Comparison of ENCODE assay signal across 8 cellular contexts in the genomic region with DNA sequence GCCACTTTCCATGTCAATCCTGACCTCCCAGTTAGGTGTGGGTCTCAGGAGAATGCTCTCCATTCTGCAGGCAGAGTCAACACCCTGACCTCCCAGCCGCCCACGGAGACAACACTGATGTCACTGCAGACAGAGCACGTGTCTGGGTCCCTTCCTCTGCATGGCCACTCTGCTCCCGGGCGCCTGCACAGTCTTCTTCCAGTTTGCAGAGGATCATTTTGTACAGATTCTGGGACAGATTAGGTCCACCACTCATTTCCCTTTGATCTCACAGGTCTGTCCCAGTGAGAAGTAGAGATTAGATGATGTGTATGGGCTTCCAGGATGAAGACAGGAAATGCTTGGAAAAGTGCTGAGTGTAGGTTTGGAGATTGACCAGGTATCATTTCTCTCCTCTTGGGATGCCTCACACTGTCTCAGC. TPM values are rescaled to one million over a fixed set of nuclear protein-coding genes. Genes with fewer than 3 reads are reported as not detected.
DNase-seq lines count a peak whose midpoint lies in the region; ATAC-seq and TF ChIP-seq lines count a peak whose summit lies in the region.

No MANE protein-coding gene starts in this region.

- H2AK5ac ChIP-seq in neuronal stem cell (ENCODE audit: low read depth, low read length), result no peak overlapping the region

- no peaks in the 10 kb centered on the region for H3K27me3 ChIP-seq in BE2C
- H3K27me3 ChIP-seq in PC-3 (ENCODE audit: low read length), result no peaks in the 10 kb centered on the region
- H3K27me3 ChIP-seq in neuronal stem cell (ENCODE audit: control insufficient read depth in 3 of 3, insufficient read depth in 3 of 3, low read depth in 1 of 3, low read length in 3 of 3), result no peaks in the 10 kb centered on the region

- WGBS in neuronal stem cell (ENCODE audit: extremely low coverage in 2 of 2, insufficient read length in 2 of 2, insufficient replicate concordance in 1 of 2), 2 donors, result no CpG with 5 or more reads among the region's 5 CpGs

- H2BK120ac ChIP-seq in neuronal stem cell (ENCODE audit: low read depth, low read length), result no peak overlapping the region

- no peak overlapping the region for H3K4ac ChIP-seq in neuronal stem cell (ENCODE audit: low read length)

- H3K23ac ChIP-seq in neuronal stem cell (ENCODE audit: low read depth, low read length, poor library complexity), result no peak overlapping the region

- CTCF ChIA-PET in PC-3 (lab: Charles Lee), result no interaction called here

- H3K9me2 ChIP-seq in PC-3 (replicated peaks; ENCODE audit: low read length), result no peaks in the 10 kb centered on the region

- no peak overlapping the region for H4K91ac ChIP-seq in neuronal stem cell (ENCODE audit: low read depth, low read length, poor library complexity)

- H2BK5ac ChIP-seq in neuronal stem cell (ENCODE audit: low read length), result no peak overlapping the region

- H3K18ac ChIP-seq in neuronal stem cell (ENCODE audit: low read length), result no peak overlapping the region

- H2AFZ ChIP-seq in PC-3 (ENCODE audit: low read length), result no peak overlapping the region; the same call in 1 of the 2 replicates
- H2AFZ ChIP-seq in neuronal stem cell (ENCODE audit: low read length), result peak overlapping the region; percentile 24

- no peaks in the 10 kb centered on the region for H4K20me1 ChIP-seq in PC-3 (ENCODE audit: low read length)

- no peak overlapping the region for H3K14ac ChIP-seq in neuronal stem cell (ENCODE audit: low read length)

- no peak overlapping the region for H3K27ac ChIP-seq in PC-3 (ENCODE audit: low read length)
- no peak overlapping the region for H3K27ac ChIP-seq in neuronal stem cell (replicated peaks; ENCODE audit: low read length)

- H3K4me2 ChIP-seq in PC-3 (ENCODE audit: low read length) (no peak overlapping the region; the same call in 1 of the 2 replicates), neuronal stem cell (ENCODE audit: insufficient read depth, low read length, poor library complexity, severe bottlenecking) (no peak overlapping the region)

- H3K4me1 ChIP-seq in BE2C (peaks cover 16% of the 10 kb centered on the region), PC-3 (ENCODE audit: insufficient read depth, low read length) (no peaks in the 10 kb centered on the region; the same call in 1 of the 2 replicates), neuronal stem cell (ENCODE audit: control insufficient read depth in 2 of 2, insufficient read depth in 1 of 2, low read depth in 1 of 2, low read length in 2 of 2) (peaks cover 0 to 7% of the 10 kb centered on the region in 2 donors)

- peak; percentile 65 for DNase-seq in BE2C
- peak; percentile 11 for DNase-seq in PC-3
- peak; percentile 72 for DNase-seq in fibroblast of villous mesenchyme (ENCODE audit: low read depth)
- DNase-seq in neuronal stem cell (ENCODE audit: low spot score), result no peak
- DNase-seq in HT-29 (ENCODE audit: low spot score), result no peak

- H3F3A ChIP-seq in PC-3 (ENCODE audit: low read length, unreplicated experiment), result no peaks in the 10 kb centered on the region

- H3K4me3 ChIP-seq in BE2C (ENCODE audit: low read depth, low read length) (no peak overlapping the region), PC-3 (ENCODE audit: low read length) (no peak overlapping the region), fibroblast of villous mesenchyme (ENCODE audit: low read depth, low read length) (no peak overlapping the region), neuronal stem cell (ENCODE audit: low read length in 2 of 2) (no peak overlapping the region)

- no peaks in the 10 kb centered on the region for H3K9me3 ChIP-seq in BE2C
- H3K9me3 ChIP-seq in PC-3 (ENCODE audit: low read length), result no peaks in the 10 kb centered on the region
- H3K9me3 ChIP-seq in neuronal stem cell (replicated peaks in 1 of 2; ENCODE audit: control insufficient read depth in 2 of 2, insufficient read depth in 1 of 2, low read depth in 1 of 2, low read length in 2 of 2), result no peaks in the 10 kb centered on the region

- intact Hi-C loops in PC-3 (cut with micrococcal nuclease), result no loop called here

- no peak overlapping the region for H2BK12ac ChIP-seq in neuronal stem cell (ENCODE audit: low read length)

- TF ChIP-seq CTCF in BE2C (IDR thresholded peaks at IDR 0.05; ENCODE audit: low read depth, low read length), result no peak
- TF ChIP-seq CTCF in PC-3 (conservative IDR thresholded peaks at IDR 0.05; ENCODE audit: low read depth, low read length), result no peak
- TF ChIP-seq CTCF in fibroblast of villous mesenchyme (IDR thresholded peaks at IDR 0.05; ENCODE audit: insufficient read depth, low read depth, low read length), result no peak

- no TSS peak for BruUV-seq in PC-3 (replicated peaks; lab: Mats Ljungman, UMichigan)

- no peak overlapping the region for H4K8ac ChIP-seq in neuronal stem cell (ENCODE audit: low read depth, low read length)

- H3K79me2 ChIP-seq in PC-3 (ENCODE audit: low read length), result no peaks in the 10 kb centered on the region

- no peak overlapping the region for H3K9ac ChIP-seq in PC-3 (ENCODE audit: low read length)
- H3K9ac ChIP-seq in neuronal stem cell (ENCODE audit: low read depth, low read length, poor library complexity), result no peak overlapping the region

- POLR2A ChIA-PET in PC-3 (lab: Charles Lee; ENCODE audit: unreplicated experiment), result no interaction called here

- ATAC-seq in PC-3 (peak; percentile 40), HG03196 (IDR thresholded peaks at IDR 0.05; ENCODE audit: unreplicated experiment) (no peak), HG03520 (IDR thresholded peaks at IDR 0.05; ENCODE audit: unreplicated experiment) (no peak), HG02970 (IDR thresholded peaks at IDR 0.05; ENCODE audit: low FRiP score, unreplicated experiment) (no peak)

- no peaks in the 10 kb centered on the region for H3K79me1 ChIP-seq in neuronal stem cell (ENCODE audit: low read depth, low read length)

- no peaks in the 10 kb centered on the region for H3K36me3 ChIP-seq in BE2C
- no peaks in the 10 kb centered on the region for H3K36me3 ChIP-seq in PC-3 (ENCODE audit: low read depth, low read length)
- no peaks in the 10 kb centered on the region for H3K36me3 ChIP-seq in neuronal stem cell (replicated peaks in 1 of 2; ENCODE audit: control insufficient read depth in 2 of 2, insufficient read depth in 2 of 2, low read length in 2 of 2)

- H2BK15ac ChIP-seq in neuronal stem cell (ENCODE audit: low read length), result no peak overlapping the region

RNA-seq across cellular contexts. Expression of a gene that starts 8.1 kb away (rescaled TPM):
- polyA plus RNA-seq in BE2C (2012; ENCODE audit: insufficient read depth, insufficient read length, low read depth), result 0.66 TPM
- total RNA-seq in PC-3 (2014; rRNA removed), result not detected in 2 replicates
- total RNA-seq in fibroblast of villous mesenchyme, result not detected in 2 replicates
- polyA plus RNA-seq in neuronal stem cell (2013, experiment 1 of 2), result 0.13 TPM
- 0.29 TPM for polyA plus RNA-seq in neuronal stem cell (2013, experiment 2 of 2)
- 0.13 TPM in 1 of 2 replicates, not detected in the other for total RNA-seq in HT-29 (2014; rRNA removed; shearing (Covaris generic))

RNA-seq across cellular contexts. Expression of a gene that starts 15.7 kb away (rescaled TPM):
- polyA plus RNA-seq in BE2C (2012; ENCODE audit: insufficient read depth, insufficient read length, low read depth), result 6.6 TPM
- 33.8 and 34.5 TPM in 2 replicates for total RNA-seq in PC-3 (2014; rRNA removed)
- total RNA-seq in fibroblast of villous mesenchyme, result 14.2 and 23.3 TPM in 2 replicates
- polyA plus RNA-seq in neuronal stem cell (2013, experiment 1 of 2), result 118 TPM
- 115 TPM for polyA plus RNA-seq in neuronal stem cell (2013, experiment 2 of 2)
- total RNA-seq in HT-29 (2014; rRNA removed; shearing (Covaris generic)), result 54.6 and 61.1 TPM in 2 replicates

RNA-seq across cellular contexts. Expression of a gene that starts 49.3 kb away (rescaled TPM):
- 39.5 TPM for polyA plus RNA-seq in BE2C (2012; ENCODE audit: insufficient read depth, insufficient read length, low read depth)
- 3.6 and 6.4 TPM in 2 replicates for total RNA-seq in PC-3 (2014; rRNA removed)
- total RNA-seq in fibroblast of villous mesenchyme, result 1.3 TPM in 2 replicates
- polyA plus RNA-seq in neuronal stem cell (2013, experiment 1 of 2), result 40.0 TPM
- polyA plus RNA-seq in neuronal stem cell (2013, experiment 2 of 2), result 41.0 TPM
- 1.1 and 1.4 TPM in 2 replicates for total RNA-seq in HT-29 (2014; rRNA removed; shearing (Covaris generic))

Comparison
In these comparisons a context has a peak if more than half of its experiments do, and no peak if none do; other contexts are left out.
1. DNase-seq: peak in BE2C (single experiment), PC-3 (single experiment) and fibroblast of villous mesenchyme (single experiment); none in neuronal stem cell (single experiment) and HT-29 (single experiment).